ENCODE assay signal across 8 cellular contexts in genomic region chr4:145735330-145735638, GRCh38. TPM values are rescaled to one million over a fixed set of nuclear protein-coding genes. Genes with fewer than 3 reads are reported as not detected.
DNase-seq lines count a peak whose midpoint lies in the region; ATAC-seq, FAIRE-seq and TF ChIP-seq lines count a peak whose summit lies in the region.
"Had no signal": no experiment of that assay in that cellular context is flagged by ENCODE, and none has a peak within 500 bp of the region (broad histone marks: within the 10 kb centered on the region; RNA-seq: fewer than 3 reads in every experiment).

No MANE protein-coding gene starts in this region.

- no peak for FAIRE-seq in frontal cortex (lab: Jason Lieb, UNC)

- H3K79me2 ChIP-seq in HCT116 (ENCODE audit: insufficient read depth, low read length) (no peaks in the 10 kb centered on the region), hepatocyte (no peaks in the 10 kb centered on the region)

- no TSS peak for BruUV-seq in HCT116 (replicated peaks; lab: Mats Ljungman, UMichigan)

- H3K9me3 ChIP-seq in HCT116 (ENCODE audit: control insufficient read depth in 1 of 2, insufficient read depth in 1 of 2, low read depth in 1 of 2, low read length in 2 of 2) (no peaks in the 10 kb centered on the region), adipocyte (ENCODE audit: control insufficient read depth, low read length) (no peaks in the 10 kb centered on the region), hepatocyte (ENCODE audit: low read depth) (no peaks in the 10 kb centered on the region)

- no peak for TF ChIP-seq POLR2A in HCT116 (IDR thresholded peaks at IDR 0.05; ENCODE audit: borderline replicate concordance, extremely low read depth, insufficient read depth, insufficient read length)

- TF ChIP-seq CTCF in HCT116 (IDR thresholded peaks at IDR 0.05 in 2 of 3, conservative IDR thresholded peaks at IDR 0.05 in 1 of 3; ENCODE audit: borderline replicate concordance in 1 of 3, insufficient read depth in 1 of 3, low read depth in 2 of 3, low read length in 2 of 3): no peak
- no peak for TF ChIP-seq CTCF in hepatocyte (IDR thresholded peaks at IDR 0.05; ENCODE audit: poor library complexity)

- H3K4me1 ChIP-seq in HCT116 (ENCODE audit: control insufficient read depth in 1 of 2, insufficient read depth in 2 of 2, low read length in 2 of 2) (peaks cover 19 to 46% of the 10 kb centered on the region in 2 experiments), adipocyte (ENCODE audit: control insufficient read depth, insufficient read depth, low read length) (peaks cover 45% of the 10 kb centered on the region), hepatocyte (ENCODE audit: insufficient read depth) (peaks cover 40% of the 10 kb centered on the region)

- CTCF ChIA-PET in HCT116 (lab: Charles Lee): no interaction called here

- H3K36me3 ChIP-seq in HCT116 (ENCODE audit: control insufficient read depth in 1 of 2, insufficient read depth in 2 of 2, low read length in 2 of 2) (no peaks in the 10 kb centered on the region), adipocyte (ENCODE audit: control insufficient read depth, insufficient read depth, low read length, severe bottlenecking) (no peaks in the 10 kb centered on the region), hepatocyte (replicated peaks; ENCODE audit: insufficient read depth, low read depth) (no peaks in the 10 kb centered on the region)

- H3K4me3 ChIP-seq in HCT116 (replicated peaks in 1 of 2; ENCODE audit: low read depth in 1 of 2, low read length in 2 of 2) (peak overlapping the region in 1 of 2 experiments; percentile 3; a peak in 1 of 4 replicates), adipocyte (ENCODE audit: low read length) (peak overlapping the region; percentile 70), hepatocyte (no peak overlapping the region)

- H3K27me3 ChIP-seq in HCT116 (ENCODE audit: insufficient read depth, low read length) (no peaks in the 10 kb centered on the region), adipocyte (replicated peaks; ENCODE audit: control insufficient read depth, insufficient read depth, low read length) (no peaks in the 10 kb centered on the region), hepatocyte (no peaks in the 10 kb centered on the region)

- RAD21 ChIA-PET in HCT116 (lab: Charles Lee; ENCODE audit: low non-redundant PET in 1 of 2, low total read pairs in 2 of 2, uncharacterized antibody in 2 of 2, unreplicated experiment in 2 of 2): no interaction called here

- peak overlapping the region; percentile 85 for H3K4me2 ChIP-seq in HCT116 (ENCODE audit: low read length)
- peak overlapping the region; percentile 80 for H3K4me2 ChIP-seq in hepatocyte

- intact Hi-C loops in HCT116 (cut with micrococcal nuclease): loop anchor here (2.0 kb wide), 2 partner anchors 74 to 204 kb away; partner anchors contain the start of gene ZNF827

- H3K9me2 ChIP-seq in HCT116 (ENCODE audit: insufficient read depth) (no peaks in the 10 kb centered on the region), hepatocyte (replicated peaks; ENCODE audit: insufficient read depth) (no peaks in the 10 kb centered on the region)

- POLR2A ChIA-PET in HCT116 (lab: Charles Lee): no interaction called here

- no peak for DNase-seq in HCT116 (ENCODE audit: low read depth, low spot score)
- DNase-seq in adipocyte (ENCODE audit: low read depth): peak; percentile 86
- peak; percentile 75 for DNase-seq in hepatocyte (ENCODE audit: low spot score)
- DNase-seq in substantia nigra (lab: John Stamatoyannopoulos, UW): no peak
- DNase-seq in NCI-H2107 (lab: John Stamatoyannopoulos, UW): no peak
- DNase-seq in NAMALWA (ENCODE audit: low spot score): no peak
- no peak for DNase-seq in frontal cortex (ENCODE audit: low spot score in 2 of 2)
- DNase-seq: activated CD8-positive, alpha-beta T cell treated with anti-CD3 and anti-CD28 coated beads, Interleukin-2, amount 10 ng/mL, durations not matched to agents 7 days and 5 days had no signal

- H3K9ac ChIP-seq in HCT116 (ENCODE audit: low read length): peak overlapping the region; percentile 73
- peak overlapping the region; percentile 86 for H3K9ac ChIP-seq in adipocyte (ENCODE audit: low read length)

- H2AFZ ChIP-seq in HCT116 (ENCODE audit: low read depth, low read length, poor library complexity, severe bottlenecking): no peak overlapping the region
- no peak overlapping the region for H2AFZ ChIP-seq in hepatocyte

- ATAC-seq in HCT116: peak; percentile 21; the same call in 1 of the 2 replicates
- ATAC-seq: activated CD8-positive, alpha-beta T cell treated with anti-CD3 and anti-CD28 coated beads, Interleukin-2, amount 10 ng/mL, durations not matched to agents 7 days and 5 days had no signal

- WGBS in hepatocyte (ENCODE audit: low lambda C conversion rate, missing lambda C conversion rate): 30% methylated on average over 1 of the region's 1 CpG

- no peak overlapping the region for H3K27ac ChIP-seq in HCT116 (ENCODE audit: low read depth, low read length)
- peak overlapping the region; percentile 99 for H3K27ac ChIP-seq in hepatocyte
- peak overlapping the region; percentile 42 for H3K27ac ChIP-seq in substantia nigra (ENCODE audit: low read depth, low read length, poor library complexity, severe bottlenecking)

- H4K20me1 ChIP-seq in HCT116 (ENCODE audit: insufficient read depth) (no peaks in the 10 kb centered on the region), hepatocyte (ENCODE audit: insufficient read depth, poor library complexity, severe bottlenecking) (no peaks in the 10 kb centered on the region)

- no peak for TF ChIP-seq RAD21 in HCT116 (IDR thresholded peaks at IDR 0.05; ENCODE audit: low read depth)

TF ChIP-seq in HCT116, 20 proteins besides CTCF, POLR2A, EP300 and RAD21:
- TF ChIP-seq ELF1 (IDR thresholded peaks at IDR 0.05; ENCODE audit: borderline replicate concordance, low read depth) (no peak), SP1 (IDR thresholded peaks at IDR 0.05; ENCODE audit: low read depth) (0 out of 2 replicates have a peak, but pooled peaks have one; percentile 29)

RNA-seq across cellular contexts. Expression of gene C4orf51, which starts 55.3 kb away (rescaled TPM):
- total RNA-seq in HCT116 (2021; ENCODE audit: unreplicated experiment): not detected
- polyA plus RNA-seq in HCT116 (2012): not detected in 2 replicates
- not detected in 2 replicates for total RNA-seq in hepatocyte
- not detected in 2 replicates for polyA plus RNA-seq in hepatocyte
- total RNA-seq in frontal cortex: not detected
- total RNA-seq: activated CD8-positive, alpha-beta T cell treated with anti-CD3 and anti-CD28 coated beads, Interleukin-2, amount 10 ng/mL, durations not matched to agents 7 days and 5 days had no signal

Comparison
In these comparisons a context has a peak if more than half of its experiments do, and no peak if none do; other contexts are left out.
1. DNase-seq: peak in adipocyte (single experiment) and hepatocyte (single experiment); none in HCT116 (single experiment), substantia nigra (0 of 49), NCI-H2107 (single experiment), NAMALWA (single experiment) and frontal cortex (0 of 2).